Comparison of ENCODE assay signal across 8 cellular contexts in genomic region chr11:44726278-44727113, GRCh38. TPM values are rescaled to one million over a fixed set of nuclear protein-coding genes. Genes with fewer than 3 reads are reported as not detected.
DNase-seq lines count a peak whose midpoint lies in the region; ATAC-seq and TF ChIP-seq lines count a peak whose summit lies in the region.

TSS of gene TSPAN18 (plus strand) at chr11:44726962. CDS start at chr11:44906417, 179,455 bp downstream.

- H3K36me3 ChIP-seq in vagina = no peaks in the 10 kb centered on the region

- ATAC-seq in GM19452 (IDR thresholded peaks at IDR 0.05; ENCODE audit: unreplicated experiment) (peak; percentile 74), HG03558 (IDR thresholded peaks at IDR 0.05; ENCODE audit: extremely low read depth, unreplicated experiment) (peak; percentile 89), natural killer cell (peak; percentile 50 to 57 (median 56))
- ATAC-seq in activated CD8-positive, alpha-beta T cell treated with anti-CD3 and anti-CD28 coated beads for 36 hours = peak; percentile 59

- CTCF ChIA-PET in activated CD8-positive, alpha-beta T cell treated with anti-CD3 and anti-CD28 coated beads for 36 hours (lab: Charles Lee) = interaction anchor here (0.9 to 2.3 kb wide), 5 partner anchors 47 to 187 kb away, joined by 3 to 9 read pairs (median 3); no protein-coding TSS in a partner anchor

- no peak for TF ChIP-seq POLR2A in erythroblast (IDR thresholded peaks at IDR 0.05; ENCODE audit: low read length)
- TF ChIP-seq POLR2A in vagina (IDR thresholded peaks at IDR 0.05) = no peak

- H3K27ac Mint-ChIP-seq in CD14-positive monocyte (peak within 1 kb of the TSS in 2 of 7 donors; percentile 22 to 57), natural killer cell (peak within 1 kb of the TSS in 1 of 2 donors; percentile 53)
- peak within 1 kb of the TSS; percentile 46 for H3K27ac Mint-ChIP-seq in activated CD8-positive, alpha-beta T cell treated with anti-CD3 and anti-CD28 coated beads for 36 hours

- H3K4me1 Mint-ChIP-seq in CD14-positive monocyte = peaks cover 13% of the 10 kb centered on the region
- peaks cover 35% of the 10 kb centered on the region for H3K4me1 Mint-ChIP-seq in activated CD8-positive, alpha-beta T cell treated with anti-CD3 and anti-CD28 coated beads for 36 hours (ENCODE audit: low read depth)
- peaks cover 5 to 15% of the 10 kb centered on the region in 2 donors for H3K4me1 Mint-ChIP-seq in natural killer cell

- intact Hi-C loops in CD14-positive monocyte (cut with micrococcal nuclease) (no loop called here), natural killer cell (cut with micrococcal nuclease) (loop anchor here (1.0 kb wide), 1 partner anchor 168 kb away; no protein-coding TSS in a partner anchor), vagina (cut with DNase I) (loop anchor here (10.0 kb wide), 1 partner anchor 102 kb away; no protein-coding TSS in a partner anchor)
- intact Hi-C loops in activated CD8-positive, alpha-beta T cell treated with anti-CD3 and anti-CD28 coated beads for 36 hours (cut with micrococcal nuclease) = loop anchor here (5.0 kb wide), 1 partner anchor 186 kb away; no protein-coding TSS in a partner anchor

- POLR2A ChIA-PET in activated CD8-positive, alpha-beta T cell treated with anti-CD3 and anti-CD28 coated beads for 36 hours (lab: Charles Lee) = interaction anchor here (0.8 kb wide), 1 partner anchor 19 kb away, joined by 3 read pairs; no protein-coding TSS in a partner anchor

- no peaks in the 10 kb centered on the region for H3K9me3 ChIP-seq in vagina

- no peaks in the 10 kb centered on the region for H3K27me3 ChIP-seq in vagina

- no peak for DNase-seq in CD14-positive monocyte (ENCODE audit: low spot score)
- DNase-seq in activated CD8-positive, alpha-beta T cell treated with anti-CD3 and anti-CD28 coated beads for 36 hours = peak; percentile 58
- DNase-seq in erythroblast (lab: John Stamatoyannopoulos, UW) = peak; percentile 29 to 51
- DNase-seq in natural killer cell = no peak
- DNase-seq in vagina (ENCODE audit: extremely low spot score in 2 of 2) = no peak
- DNase-seq in NCI-H1105 (lab: John Stamatoyannopoulos, UW) = no peak

- H3K36me3 Mint-ChIP-seq in CD14-positive monocyte = peaks cover 0 to 1% of the 10 kb centered on the region in 2 donors
- no peaks in the 10 kb centered on the region for H3K36me3 Mint-ChIP-seq in activated CD8-positive, alpha-beta T cell treated with anti-CD3 and anti-CD28 coated beads for 36 hours (ENCODE audit: low read depth)
- H3K36me3 Mint-ChIP-seq in natural killer cell = no peaks in the 10 kb centered on the region

- H3K4me3 Mint-ChIP-seq in CD14-positive monocyte (peak within 1 kb of the TSS; percentile 73 to 81), natural killer cell (peak within 1 kb of the TSS; percentile 81)
- H3K4me3 Mint-ChIP-seq in activated CD8-positive, alpha-beta T cell treated with anti-CD3 and anti-CD28 coated beads for 36 hours = peak within 1 kb of the TSS; percentile 73

- H3K9me3 Mint-ChIP-seq in CD14-positive monocyte = peaks cover 0 to 9% (median 3%) of the 10 kb centered on the region in 7 donors
- no peaks in the 10 kb centered on the region for H3K9me3 Mint-ChIP-seq in activated CD8-positive, alpha-beta T cell treated with anti-CD3 and anti-CD28 coated beads for 36 hours
- H3K9me3 Mint-ChIP-seq in natural killer cell = no peaks in the 10 kb centered on the region

- peaks cover 36% of the 10 kb centered on the region for H3K4me1 ChIP-seq in vagina

- TF ChIP-seq CTCF in CD14-positive monocyte (IDR thresholded peaks at IDR 0.05) (no peak), natural killer cell (IDR thresholded peaks at IDR 0.05) (no peak), vagina (IDR thresholded peaks at IDR 0.05) (no peak)
- TF ChIP-seq CTCF in activated CD8-positive, alpha-beta T cell treated with anti-CD3 and anti-CD28 coated beads for 36 hours (IDR thresholded peaks at IDR 0.05) = no peak

- H3K27me3 Mint-ChIP-seq in CD14-positive monocyte (ENCODE audit: low read depth in 3 of 3) (peaks cover 42 to 70% (median 68%) of the 10 kb centered on the region in 3 donors), natural killer cell (ENCODE audit: low read depth in 2 of 2) (peaks cover 37 to 46% of the 10 kb centered on the region in 2 donors)
- H3K27me3 Mint-ChIP-seq in activated CD8-positive, alpha-beta T cell treated with anti-CD3 and anti-CD28 coated beads for 36 hours = peaks cover 25% of the 10 kb centered on the region

- peak within 1 kb of the TSS; percentile 52 to 54 for H3K4me3 ChIP-seq in vagina

- H3K27ac ChIP-seq in vagina = peak within 1 kb of the TSS; percentile 74

RNA-seq across cellular contexts. Expression of gene TSPAN18, which starts in this region (rescaled TPM):
- polyA plus RNA-seq in CD14-positive monocyte = not detected
- under 1 TPM; 0.85 to 0.92 TPM for total RNA-seq in activated CD8-positive, alpha-beta T cell treated with anti-CD3 and anti-CD28 coated beads for 36 hours
- total RNA-seq in natural killer cell (1 to 10 TPM; 1.9 to 2.4 (median 2.3) TPM), vagina (12.8 TPM)

Comparison
In these comparisons a context has a peak if more than half of its experiments do, and no peak if none do; other contexts are left out.
1. Peak in DNase-seq and ATAC-seq in activated CD8-positive, alpha-beta T cell treated with anti-CD3 and anti-CD28 coated beads for 36 hours; RNA of the gene not detected or under 1 TPM.
2. DNase-seq: peak in erythroblast (2 of 2); none in CD14-positive monocyte (single experiment), natural killer cell (single experiment), vagina (0 of 2) and NCI-H1105 (single experiment).
3. intact Hi-C loops: an anchor here in activated CD8-positive, alpha-beta T cell treated with anti-CD3 and anti-CD28 coated beads for 36 hours (5.0 kb wide), natural killer cell (1.0 kb wide) and vagina (10.0 kb wide); none called in CD14-positive monocyte.
4. Peak in every context shown above with its lines, with median percentiles within 50 percentile points of each other: H3K4me3 Mint-ChIP-seq and ATAC-seq.